Comparison of ENCODE assay signal across 21 cellular contexts in genomic region chr2:229899604-229900003, GRCh38. TPM values are rescaled to one million over a fixed set of nuclear protein-coding genes. Genes with fewer than 3 reads are reported as not detected.
DNase-seq lines count a peak whose midpoint lies in the region; ATAC-seq, FAIRE-seq and TF ChIP-seq lines count a peak whose summit lies in the region.
"Had no signal": no experiment of that assay in that cellular context is flagged by ENCODE, and none has a peak within 500 bp of the region (broad histone marks: within the 10 kb centered on the region; RNA-seq: fewer than 3 reads in every experiment).

No MANE protein-coding gene starts in this region.

- FAIRE-seq in HepG2 (lab: Jason Lieb, UNC), result no peak
- FAIRE-seq: GM12891 had no signal

- CTCF ChIA-PET in activated CD4-positive, alpha-beta T cell treated with anti-CD3 and anti-CD28 coated beads for 36 hours (lab: Charles Lee), result interaction anchor here (0.7 to 2.7 kb wide), 5 partner anchors 10 to 225 kb away, joined by 3 to 7 read pairs (median 3); no protein-coding TSS in a partner anchor
- CTCF ChIA-PET in activated CD4-positive, alpha-beta T cell treated with anti-CD3 and anti-CD28 coated beads, Interleukin-2, amount 10 ng/mL, durations not matched to agents 7 days and 5 days (lab: Charles Lee), result interaction anchor here (1.9 kb wide), 1 partner anchor 11 kb away, joined by 7 read pairs; no protein-coding TSS in a partner anchor
- CTCF ChIA-PET in HepG2 (lab: Yijun Ruan, JAX; ENCODE audit: low intra/inter-chr PET ratio, low total read pairs), result no interaction called here

- no peak for TF ChIP-seq POLR2A in HepG2 (IDR thresholded peaks at IDR 0.05; ENCODE audit: insufficient read depth in 1 of 2, low read depth in 2 of 2, low read length in 2 of 2)
- TF ChIP-seq POLR2A in right lobe of liver (IDR thresholded peaks at IDR 0.05), result no peak

- POLR2A ChIA-PET in activated CD4-positive, alpha-beta T cell treated with anti-CD3 and anti-CD28 coated beads for 36 hours (lab: Charles Lee), result no interaction called here
- POLR2A ChIA-PET in activated CD4-positive, alpha-beta T cell treated with anti-CD3 and anti-CD28 coated beads, Interleukin-2, amount 10 ng/mL, durations not matched to agents 7 days and 5 days (lab: Charles Lee), result no interaction called here
- POLR2A ChIA-PET in HepG2 (lab: Yijun Ruan, JAX), result interaction anchor here (2.1 kb wide), 1 partner anchor 21 kb away, joined by 6 read pairs; no protein-coding TSS in a partner anchor

- H3K4me1 ChIP-seq in HepG2 (ENCODE audit: insufficient read depth, low read length), result peaks cover 24% of the 10 kb centered on the region
- peaks cover 0 to 37% (median 11%) of the 10 kb centered on the region in 4 donors for H3K4me1 ChIP-seq in right lobe of liver

- ATAC-seq in activated CD4-positive, alpha-beta T cell treated with anti-CD3 and anti-CD28 coated beads for 36 hours, result peak; percentile 28
- ATAC-seq in HepG2 (peak; percentile 52), right lobe of liver (no peak), HG02763 (IDR thresholded peaks at IDR 0.05; ENCODE audit: unreplicated experiment) (no peak)
- ATAC-seq: PC-3 had no signal

- no peaks in the 10 kb centered on the region for H3K9me3 Mint-ChIP-seq in activated CD4-positive, alpha-beta T cell treated with anti-CD3 and anti-CD28 coated beads for 36 hours (ENCODE audit: low read depth)
- H3K9me3 Mint-ChIP-seq in activated CD4-positive, alpha-beta T cell treated with anti-CD3 and anti-CD28 coated beads, Interleukin-2, amount 10 ng/mL, durations not matched to agents 7 days and 5 days, result no peaks in the 10 kb centered on the region
- no peaks in the 10 kb centered on the region for H3K9me3 Mint-ChIP-seq in immature natural killer cell

- peaks cover 58% of the 10 kb centered on the region for H3K4me1 Mint-ChIP-seq in activated CD4-positive, alpha-beta T cell treated with anti-CD3 and anti-CD28 coated beads for 36 hours
- peaks cover 25% of the 10 kb centered on the region for H3K4me1 Mint-ChIP-seq in activated CD4-positive, alpha-beta T cell treated with anti-CD3 and anti-CD28 coated beads, Interleukin-2, amount 10 ng/mL, durations not matched to agents 7 days and 5 days
- H3K4me1 Mint-ChIP-seq in immature natural killer cell, result peaks cover 67 to 89% of the 10 kb centered on the region in 2 donors

- H3K27ac Mint-ChIP-seq in activated CD4-positive, alpha-beta T cell treated with anti-CD3 and anti-CD28 coated beads for 36 hours, result no peak overlapping the region
- H3K27ac Mint-ChIP-seq in activated CD4-positive, alpha-beta T cell treated with anti-CD3 and anti-CD28 coated beads, Interleukin-2, amount 10 ng/mL, durations not matched to agents 7 days and 5 days, result no peak overlapping the region
- H3K27ac Mint-ChIP-seq in immature natural killer cell, result peak overlapping the region in 5 of 6 donors; percentile 4 to 66 (median 27)
- H3K27ac Mint-ChIP-seq: B cell had no signal

- intact Hi-C loops in activated CD4-positive, alpha-beta T cell treated with anti-CD3 and anti-CD28 coated beads for 36 hours (cut with DNase I, micrococcal nuclease), result no loop called here
- intact Hi-C loops in HepG2 (cut with micrococcal nuclease; ENCODE audit: unreplicated experiment), result no loop called here
- intact Hi-C loops in right lobe of liver (cut with DNase I), result no loop called here

- H3K27me3 Mint-ChIP-seq in activated CD4-positive, alpha-beta T cell treated with anti-CD3 and anti-CD28 coated beads for 36 hours, result no peaks in the 10 kb centered on the region
- no peaks in the 10 kb centered on the region for H3K27me3 Mint-ChIP-seq in activated CD4-positive, alpha-beta T cell treated with anti-CD3 and anti-CD28 coated beads, Interleukin-2, amount 10 ng/mL, durations not matched to agents 7 days and 5 days
- no peaks in the 10 kb centered on the region for H3K27me3 Mint-ChIP-seq in immature natural killer cell (ENCODE audit: low read depth in 3 of 3)
- H3K27me3 Mint-ChIP-seq: B cell had no signal

- peaks cover 4 to 21% of the 10 kb centered on the region in 2 experiments for H3K36me3 ChIP-seq in HepG2 (replicated peaks in 1 of 2; ENCODE audit: control insufficient read depth in 1 of 2, insufficient read depth in 2 of 2, low read length in 2 of 2)
- no peaks in the 10 kb centered on the region for H3K36me3 ChIP-seq in right lobe of liver

- no peak for TF ChIP-seq EP300 in HepG2 (IDR thresholded peaks at IDR 0.05; ENCODE audit: low read depth in 2 of 2, low read length in 2 of 2)
- TF ChIP-seq EP300 in HepG2 (CRISPR knock-in tag; IDR thresholded peaks at IDR 0.05; ENCODE audit: borderline replicate concordance), result no peak

- H3K27ac ChIP-seq in HepG2 (ENCODE audit: extremely low read length, insufficient read depth, low read length) (peak overlapping the region; percentile 8), right lobe of liver (peak overlapping the region in 1 of 3 donors; percentile 18)
- H3K27ac ChIP-seq: 22Rv1 had no signal

- no peak overlapping the region for H3K9ac ChIP-seq in HepG2 (ENCODE audit: insufficient read depth, low read depth, low read length)

- 0 out of 2 replicates have a peak overlapping the region, but pooled peaks have one; percentile 0 for H3K4me2 ChIP-seq in HepG2 (ENCODE audit: low read depth, low read length)

- H3K9me3 ChIP-seq in HepG2 (ENCODE audit: low read length), result no peaks in the 10 kb centered on the region
- H3K9me3 ChIP-seq in right lobe of liver, result no peaks in the 10 kb centered on the region

- no peak for TF ChIP-seq CTCF in HepG2 (CRISPR knock-in tag; IDR thresholded peaks at IDR 0.05)
- no peak for TF ChIP-seq CTCF in right lobe of liver (IDR thresholded peaks at IDR 0.05)

- peaks cover 90% of the 10 kb centered on the region for H3K79me2 ChIP-seq in HepG2 (ENCODE audit: insufficient read depth, low read length)

- H3K36me3 Mint-ChIP-seq in activated CD4-positive, alpha-beta T cell treated with anti-CD3 and anti-CD28 coated beads for 36 hours (ENCODE audit: low read depth), result peaks cover 25% of the 10 kb centered on the region
- peaks cover 28% of the 10 kb centered on the region for H3K36me3 Mint-ChIP-seq in activated CD4-positive, alpha-beta T cell treated with anti-CD3 and anti-CD28 coated beads, Interleukin-2, amount 10 ng/mL, durations not matched to agents 7 days and 5 days (ENCODE audit: low read depth)
- peaks cover 0 to 7% (median 6%) of the 10 kb centered on the region in 3 donors for H3K36me3 Mint-ChIP-seq in immature natural killer cell

- DNase-seq in activated CD4-positive, alpha-beta T cell treated with anti-CD3 and anti-CD28 coated beads for 36 hours, result no peak
- DNase-seq in activated CD4-positive, alpha-beta T cell treated with anti-CD3 and anti-CD28 coated beads, Interleukin-2, amount 10 ng/mL, durations not matched to agents 7 days and 5 days, result no peak
- DNase-seq in HepG2 (ENCODE audit: low spot score) (no peak), right lobe of liver (no peak), immature natural killer cell (no peak), cerebellum (ENCODE audit: low spot score) (no peak), GM03348 (ENCODE audit: low spot score) (no peak)
- DNase-seq: Calu3, EL, KG1, NCI-H1436, NCI-H1930, NCI-H345, NCI-H524 treated with DMSO at 0.1 percent for 48 hours, PC-3, RPMI8226, SIG-M5 had no signal

- no peak overlapping the region for H3K4me3 Mint-ChIP-seq in activated CD4-positive, alpha-beta T cell treated with anti-CD3 and anti-CD28 coated beads for 36 hours
- H3K4me3 Mint-ChIP-seq in activated CD4-positive, alpha-beta T cell treated with anti-CD3 and anti-CD28 coated beads, Interleukin-2, amount 10 ng/mL, durations not matched to agents 7 days and 5 days, result no peak overlapping the region
- H3K4me3 Mint-ChIP-seq in immature natural killer cell, result peak overlapping the region in 2 of 5 donors; percentile 0 to 11
- H3K4me3 Mint-ChIP-seq: B cell had no signal

- WGBS in HepG2 (ENCODE audit: low lambda C conversion rate), result 98% methylated on average over 3 of the region's 3 CpGs
- 90% methylated on average over 3 of the region's 3 CpGs for WGBS in right lobe of liver (ENCODE audit: insufficient coverage, low coverage, low lambda C conversion rate, missing lambda C conversion rate)

- no peak overlapping the region for H3K4me3 ChIP-seq in HepG2 (replicated peaks in 1 of 3; ENCODE audit: insufficient read depth in 1 of 3, low read depth in 2 of 3, low read length in 3 of 3)
- no peak overlapping the region for H3K4me3 ChIP-seq in right lobe of liver

- H4K20me1 ChIP-seq in HepG2 (ENCODE audit: insufficient read depth, low read length), result peaks cover 49% of the 10 kb centered on the region

- H3K27me3 ChIP-seq in HepG2 (ENCODE audit: control insufficient read depth in 1 of 2, insufficient read depth in 2 of 2, low read length in 2 of 2) (no peaks in the 10 kb centered on the region), right lobe of liver (no peaks in the 10 kb centered on the region)

- no TSS peak for BruUV-seq in HepG2 (replicated peaks; lab: Mats Ljungman, UMichigan)

- no peak overlapping the region for H2AFZ ChIP-seq in HepG2 (ENCODE audit: low read length)

- TF ChIP-seq RAD21 in HepG2 (CRISPR knock-in tag; IDR thresholded peaks at IDR 0.05), result no peak

- in situ Hi-C loops in HepG2 (cut with HindIII; ENCODE audit: extremely low pct_ligation_motif_present, low pct_unique_long_range_greater_than_20kb), result no loop called here

RNA-seq across cellular contexts. Expression of gene TRIP12, which starts 22.2 kb away (rescaled TPM):
- total RNA-seq in activated CD4-positive, alpha-beta T cell treated with anti-CD3 and anti-CD28 coated beads for 36 hours, result 100 to 1,000 TPM; 231 to 382 TPM
- total RNA-seq in activated CD4-positive, alpha-beta T cell treated with anti-CD3 and anti-CD28 coated beads, Interleukin-2, amount 10 ng/mL, durations not matched to agents 7 days and 5 days, result 100 to 1,000 TPM; 232 to 296 TPM
- total RNA-seq in HepG2 (2016; rRNA removed; fragmentation: Illumina TruSeq; extraction: Trizol), result 153 and 257 TPM in 2 replicates
- total RNA-seq in HepG2 (2016; cell fraction: cytosol; rRNA removed; fragmentation: Illumina TruSeq; extraction: Trizol; ENCODE audit: low read depth), result 75.6 and 85.5 TPM in 2 replicates
- total RNA-seq in HepG2 (2016; cell fraction: insoluble cytoplasmic fraction; rRNA removed; fragmentation: Illumina TruSeq; extraction: Trizol), result 145 and 246 TPM in 2 replicates
- 97.0 and 102 TPM in 2 replicates for total RNA-seq in HepG2 (2016; cell fraction: membrane; rRNA removed; fragmentation: Illumina TruSeq; extraction: Trizol)
- total RNA-seq in HepG2 (2016; cell fraction: nucleus; rRNA removed; fragmentation: Illumina TruSeq; extraction: Trizol), result 186 and 205 TPM in 2 replicates
- 56.8 and 72.1 TPM in 2 replicates for polyA plus RNA-seq in HepG2 (2011; rRNA removed)
- polyA plus RNA-seq in HepG2 (2011; cell fraction: cytosol; rRNA removed), result 25.2 and 33.4 TPM in 2 replicates
- polyA plus RNA-seq in HepG2 (2011; cell fraction: nucleus; rRNA removed), result 102 and 112 TPM in 2 replicates
- 70.4 and 84.2 TPM in 2 replicates for polyA plus RNA-seq in HepG2 (2012)
- polyA plus RNA-seq in HepG2 (2016; cell fraction: cytosol; fragmentation: Illumina TruSeq; extraction: Trizol; ENCODE audit: low read depth), result 2.6 and 2.8 TPM in 2 replicates
- 104 and 118 TPM in 2 replicates for polyA plus RNA-seq in HepG2 (2016; cell fraction: insoluble cytoplasmic fraction; fragmentation: Illumina TruSeq; extraction: Trizol; ENCODE audit: low read depth)
- 9.5 and 10.0 TPM in 2 replicates for polyA plus RNA-seq in HepG2 (2016; cell fraction: membrane; fragmentation: Illumina TruSeq; extraction: Trizol; ENCODE audit: low read depth)
- polyA plus RNA-seq in HepG2 (2016; cell fraction: nucleus; fragmentation: Illumina TruSeq; extraction: Trizol; ENCODE audit: insufficient read depth, low read depth), result 135 and 150 TPM in 2 replicates
- polyA minus RNA-seq in HepG2 (2011; rRNA and poly(A)+ RNA removed; ENCODE audit: low replicate concordance), result 217 and 262 TPM in 2 replicates
- 162 and 168 TPM in 2 replicates for polyA minus RNA-seq in HepG2 (2011; cell fraction: cytosol; rRNA and poly(A)+ RNA removed)
- 435 and 493 TPM in 2 replicates for polyA minus RNA-seq in HepG2 (2011; cell fraction: nucleus; rRNA and poly(A)+ RNA removed)
- 10 to 100 TPM; 66.5 to 98.0 (median 85.4) TPM for total RNA-seq in right lobe of liver
- polyA plus RNA-seq in immature natural killer cell, result 10 to 100 TPM; 13.5 to 69.4 (median 26.0) TPM
- 206 TPM for total RNA-seq in cerebellum

RNA-seq across cellular contexts. Expression of gene FBXO36, which starts 22.7 kb away (rescaled TPM):
- total RNA-seq in activated CD4-positive, alpha-beta T cell treated with anti-CD3 and anti-CD28 coated beads for 36 hours, result 1 to 10 TPM; 1.5 to 2.0 TPM
- 1 to 10 TPM in 1 of 2 experiments, under 1 TPM in 1; 0.82 to 1.1 TPM for total RNA-seq in activated CD4-positive, alpha-beta T cell treated with anti-CD3 and anti-CD28 coated beads, Interleukin-2, amount 10 ng/mL, durations not matched to agents 7 days and 5 days
- 2.8 and 4.0 TPM in 2 replicates for total RNA-seq in HepG2 (2016; rRNA removed; fragmentation: Illumina TruSeq; extraction: Trizol)
- 0.61 and 0.62 TPM in 2 replicates for total RNA-seq in HepG2 (2016; cell fraction: cytosol; rRNA removed; fragmentation: Illumina TruSeq; extraction: Trizol; ENCODE audit: low read depth)
- total RNA-seq in HepG2 (2016; cell fraction: insoluble cytoplasmic fraction; rRNA removed; fragmentation: Illumina TruSeq; extraction: Trizol), result 2.9 and 3.9 TPM in 2 replicates
- total RNA-seq in HepG2 (2016; cell fraction: membrane; rRNA removed; fragmentation: Illumina TruSeq; extraction: Trizol), result 1.4 and 1.5 TPM in 2 replicates
- 2.1 and 2.5 TPM in 2 replicates for total RNA-seq in HepG2 (2016; cell fraction: nucleus; rRNA removed; fragmentation: Illumina TruSeq; extraction: Trizol)
- 2.1 and 2.8 TPM in 2 replicates for polyA plus RNA-seq in HepG2 (2011; rRNA removed)
- polyA plus RNA-seq in HepG2 (2011; cell fraction: cytosol; rRNA removed), result 1.7 and 2.1 TPM in 2 replicates
- 0.68 and 0.79 TPM in 2 replicates for polyA plus RNA-seq in HepG2 (2011; cell fraction: nucleus; rRNA removed)
- polyA plus RNA-seq in HepG2 (2012), result 1.7 TPM in 2 replicates
- polyA plus RNA-seq in HepG2 (2016; cell fraction: cytosol; fragmentation: Illumina TruSeq; extraction: Trizol; ENCODE audit: low read depth), result 0.36 and 0.38 TPM in 2 replicates
- 2.8 and 3.6 TPM in 2 replicates for polyA plus RNA-seq in HepG2 (2016; cell fraction: insoluble cytoplasmic fraction; fragmentation: Illumina TruSeq; extraction: Trizol; ENCODE audit: low read depth)
- 0.76 and 0.81 TPM in 2 replicates for polyA plus RNA-seq in HepG2 (2016; cell fraction: membrane; fragmentation: Illumina TruSeq; extraction: Trizol; ENCODE audit: low read depth)
- polyA plus RNA-seq in HepG2 (2016; cell fraction: nucleus; fragmentation: Illumina TruSeq; extraction: Trizol; ENCODE audit: insufficient read depth, low read depth), result 2.5 and 2.6 TPM in 2 replicates
- polyA minus RNA-seq in HepG2 (2011; rRNA and poly(A)+ RNA removed; ENCODE audit: low replicate concordance), result 1.1 and 2.9 TPM in 2 replicates
- polyA minus RNA-seq in HepG2 (2011; cell fraction: cytosol; rRNA and poly(A)+ RNA removed), result 1.3 and 2.2 TPM in 2 replicates
- 1.9 and 2.2 TPM in 2 replicates for polyA minus RNA-seq in HepG2 (2011; cell fraction: nucleus; rRNA and poly(A)+ RNA removed)
- 1 to 10 TPM in 1 of 6 experiments, under 1 TPM in 5; 0.49 to 1.2 (median 0.72) TPM for total RNA-seq in right lobe of liver
- polyA plus RNA-seq in immature natural killer cell, result 1 to 10 TPM in 2 of 3 donors, under 1 TPM in 1; 0.41 to 3.7 (median 1.3) TPM
- total RNA-seq in cerebellum, result 8.1 TPM

Comparison
In these comparisons a context has a peak if more than half of its experiments do, and no peak if none do; other contexts are left out.
1. ATAC-seq: peak in activated CD4-positive, alpha-beta T cell treated with anti-CD3 and anti-CD28 coated beads for 36 hours (single experiment) and HepG2 (single experiment); none in right lobe of liver (0 of 4) and HG02763 (single experiment).
2. H3K27ac Mint-ChIP-seq: peak in immature natural killer cell (5 of 6); none in activated CD4-positive, alpha-beta T cell treated with anti-CD3 and anti-CD28 coated beads for 36 hours (single experiment) and activated CD4-positive, alpha-beta T cell treated with anti-CD3 and anti-CD28 coated beads, Interleukin-2, amount 10 ng/mL, durations not matched to agents 7 days and 5 days (single experiment).